ENCODE assay signal across 1 cellular context in genomic region chr4:16967722-16968121, GRCh38.
TF ChIP-seq lines count a peak whose summit lies in the region.

No MANE protein-coding gene starts in this region.

TF ChIP-seq in WTC11, 78 proteins besides CTCF, POLR2A, EP300 and RAD21 (continued from another document):
- TF ChIP-seq NFE2L1 (CRISPR knock-in tag; IDR thresholded peaks at IDR 0.05) (no peak), JAZF1 (CRISPR knock-in tag; IDR thresholded peaks at IDR 0.05) (no peak), ZNF423 (CRISPR knock-in tag; IDR thresholded peaks at IDR 0.05) (no peak), KAT7 (CRISPR knock-in tag; IDR thresholded peaks at IDR 0.05; ENCODE audit: borderline replicate concordance) (no peak)
TF ChIP-seq in WTC11: peak in this region for 0.
